9 cellular contexts compared by ENCODE assay signal in the genomic region with DNA sequence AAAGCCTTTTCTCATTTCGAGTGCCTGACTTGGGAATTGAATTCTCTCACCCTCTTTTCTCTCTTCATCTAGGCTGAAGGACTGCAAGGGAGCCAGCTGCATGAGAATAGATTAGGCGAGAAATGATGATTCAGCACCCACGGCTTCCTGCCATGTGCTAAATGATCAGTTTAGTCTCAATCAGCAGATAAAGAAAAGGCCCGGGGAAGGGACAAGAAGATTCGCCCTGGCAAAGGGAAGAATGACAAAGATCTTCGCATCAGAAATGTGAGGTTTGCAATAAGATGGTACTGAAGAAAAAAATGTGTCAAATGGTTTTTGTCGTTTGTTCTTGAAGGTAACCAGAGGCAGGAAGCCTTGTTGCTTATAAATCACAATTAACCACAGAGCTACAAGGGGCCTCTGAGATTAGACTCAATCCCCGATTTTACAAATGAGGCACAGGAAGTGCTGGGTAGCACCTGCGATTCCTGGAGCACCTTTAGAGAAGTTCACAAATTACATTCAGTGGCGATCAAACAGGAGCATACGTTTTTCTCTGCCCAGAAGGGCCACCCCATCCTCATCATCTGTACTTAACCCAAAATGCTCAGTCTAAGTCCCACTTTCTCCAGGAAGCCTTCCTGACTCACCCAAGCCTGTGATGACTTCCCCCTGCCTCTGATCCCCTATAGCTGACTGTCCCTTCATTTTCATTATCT.
DNase-seq lines count a peak whose midpoint lies in the region; ATAC-seq and TF ChIP-seq lines count a peak whose summit lies in the region.
"Had no signal": no experiment of that assay in that cellular context is flagged by ENCODE, and none has a peak within 500 bp of the region (broad histone marks: within the 10 kb centered on the region; RNA-seq: fewer than 3 reads in every experiment).

No MANE protein-coding gene starts in this region.

- no peaks in the 10 kb centered on the region for H3K9me3 Mint-ChIP-seq in T-helper 1 cell treated with Interleukin-12 subunit alpha and Interleukin-12 subunit beta and Interleukin-4 antibody, amounts not matched to agents 30 μg/mL and 1 μg/mL, for 36 hours

- H3K4me3 Mint-ChIP-seq in T-helper 1 cell treated with Interleukin-12 subunit alpha and Interleukin-12 subunit beta and Interleukin-4 antibody, amounts not matched to agents 30 μg/mL and 1 μg/mL, for 36 hours = peak overlapping the region; percentile 32

- peak overlapping the region; percentile 45 for H3K27ac Mint-ChIP-seq in T-helper 1 cell treated with Interleukin-12 subunit alpha and Interleukin-12 subunit beta and Interleukin-4 antibody, amounts not matched to agents 30 μg/mL and 1 μg/mL, for 36 hours

- ATAC-seq in mucosa of descending colon = no peak
- ATAC-seq in GM18867 (IDR thresholded peaks at IDR 0.05; ENCODE audit: unreplicated experiment) = no peak

- in situ Hi-C loops in GM23248 (cut with MboI) = no loop called here

- peak; percentile 44 for DNase-seq in GM23248
- DNase-seq in dermis blood vessel endothelial cell = peak; percentile 51
- DNase-seq in stimulated activated CD4-positive, alpha-beta T cell treated with anti-CD3 and anti-CD28 coated beads, Interleukin-12 subunit alpha, Interleukin-12 subunit beta, amount 100 ng/mL, for 48 hours (ENCODE audit: low read depth in 2 of 3, low spot score in 1 of 3) = peak in 2 of 3 donors; percentile 17 to 25
- DNase-seq in mucosa of descending colon = no peak
- no peak for DNase-seq in EL
- no peak for DNase-seq in NCI-H1105 (lab: John Stamatoyannopoulos, UW)
- DNase-seq: adrenal gland had no signal

- peak overlapping the region; percentile 43 for H3K4me2 ChIP-seq in GM23248 (ENCODE audit: unreplicated experiment)

- peaks cover 13% of the 10 kb centered on the region for H3K27me3 Mint-ChIP-seq in T-helper 1 cell treated with Interleukin-12 subunit alpha and Interleukin-12 subunit beta and Interleukin-4 antibody, amounts not matched to agents 30 μg/mL and 1 μg/mL, for 36 hours (ENCODE audit: low read depth)

- H3K36me3 ChIP-seq in GM23248 (ENCODE audit: low read depth) = no peaks in the 10 kb centered on the region
- no peaks in the 10 kb centered on the region for H3K36me3 ChIP-seq in mucosa of descending colon (ENCODE audit: low read depth)
- H3K36me3 ChIP-seq: adrenal gland had no signal

- no peaks in the 10 kb centered on the region for H4K20me1 ChIP-seq in GM23248 (ENCODE audit: insufficient read depth)

- H3K9me3 ChIP-seq in GM23248 (ENCODE audit: low read depth) (no peaks in the 10 kb centered on the region), mucosa of descending colon (no peaks in the 10 kb centered on the region)
- H3K9me3 ChIP-seq: adrenal gland had no signal

- H3K36me3 Mint-ChIP-seq in T-helper 1 cell treated with Interleukin-12 subunit alpha and Interleukin-12 subunit beta and Interleukin-4 antibody, amounts not matched to agents 30 μg/mL and 1 μg/mL, for 36 hours (ENCODE audit: low read depth) = peaks cover 6% of the 10 kb centered on the region

- intact Hi-C loops in mucosa of descending colon (cut with DNase I, micrococcal nuclease) = no loop called here

- H3K4me1 ChIP-seq in GM23248 (ENCODE audit: insufficient read depth) (peaks cover 50% of the 10 kb centered on the region), mucosa of descending colon (ENCODE audit: low read depth) (no peaks in the 10 kb centered on the region)
- H3K4me1 ChIP-seq: adrenal gland had no signal

- peak overlapping the region; percentile 54 for H2AFZ ChIP-seq in GM23248

- H3K27me3 ChIP-seq in GM23248 (replicated peaks; ENCODE audit: insufficient read depth) = no peaks in the 10 kb centered on the region

- no peaks in the 10 kb centered on the region for H3K9me2 ChIP-seq in GM23248 (ENCODE audit: insufficient read depth)

- 26 to 28% methylated on average over 11 of the region's 11 CpGs for WGBS in GM23248 (ENCODE audit: low coverage in 1 of 2, low lambda C conversion rate in 2 of 2, missing lambda C conversion rate in 2 of 2), 2 experiments

- no peak overlapping the region for H3K9ac ChIP-seq in GM23248

- no peak for TF ChIP-seq CTCF in mucosa of descending colon (IDR thresholded peaks at IDR 0.05)

- no peak overlapping the region for H3K27ac ChIP-seq in GM23248
- H3K27ac ChIP-seq: adrenal gland had no signal

- H3F3A ChIP-seq in GM23248 (ENCODE audit: insufficient read depth) = peaks cover 19% of the 10 kb centered on the region

- H3K4me1 Mint-ChIP-seq in T-helper 1 cell treated with Interleukin-12 subunit alpha and Interleukin-12 subunit beta and Interleukin-4 antibody, amounts not matched to agents 30 μg/mL and 1 μg/mL, for 36 hours (ENCODE audit: low read depth) = peaks cover 30% of the 10 kb centered on the region

- H3K4me3 ChIP-seq in GM23248 (no peak overlapping the region), mucosa of descending colon (no peak overlapping the region)
- H3K4me3 ChIP-seq: adrenal gland had no signal

- no peaks in the 10 kb centered on the region for H3K79me2 ChIP-seq in GM23248 (ENCODE audit: insufficient read depth)

Comparison
In these comparisons a context has a peak if more than half of its experiments do, and no peak if none do; other contexts are left out.
1. DNase-seq: peak in GM23248 (single experiment), dermis blood vessel endothelial cell (single experiment) and stimulated activated CD4-positive, alpha-beta T cell treated with anti-CD3 and anti-CD28 coated beads, Interleukin-12 subunit alpha, Interleukin-12 subunit beta, amount 100 ng/mL, for 48 hours (2 of 3); none in mucosa of descending colon (0 of 3), EL (single experiment) and NCI-H1105 (single experiment).